Comparison of ENCODE assay signal across 1 cellular context in the genomic region with DNA sequence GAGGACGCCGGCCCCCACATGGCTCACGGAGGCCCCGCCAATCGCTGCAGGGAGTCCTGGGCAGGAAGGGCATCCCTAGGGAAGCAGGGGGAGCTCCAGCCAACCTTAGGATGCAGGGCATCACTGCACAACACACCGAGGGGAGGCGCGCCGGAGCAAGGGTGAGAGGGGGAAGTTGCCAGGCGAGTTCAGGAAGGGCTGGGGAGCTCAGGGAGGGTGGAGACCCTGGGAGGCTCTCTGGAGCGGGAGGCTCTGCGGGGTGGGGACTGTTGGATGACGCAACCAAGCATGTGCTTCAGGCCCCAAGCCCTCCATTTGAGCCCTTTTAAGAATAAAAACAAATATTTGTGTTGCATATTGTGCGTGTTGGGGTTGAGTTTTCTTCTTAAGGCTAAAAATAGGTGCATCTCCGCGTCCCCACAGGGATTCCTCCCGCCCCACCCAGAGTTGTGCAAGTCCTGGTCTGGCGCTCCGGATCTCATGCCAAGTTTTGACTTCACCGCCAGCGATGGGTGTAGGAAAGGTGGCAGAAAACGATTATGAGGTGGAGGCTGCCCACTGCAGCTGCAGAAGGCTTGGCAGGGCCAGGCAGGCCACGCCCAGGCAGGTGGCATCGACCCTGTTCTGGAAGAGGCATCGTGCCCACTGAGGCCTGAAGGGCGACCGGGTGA.
TF ChIP-seq lines count a peak whose summit lies in the region.

No MANE protein-coding gene starts in this region.

TF ChIP-seq in A549, 52 proteins besides CTCF, POLR2A, EP300 and RAD21 (continued from another document):
- TF ChIP-seq HOXB13 (CRISPR knock-in tag; IDR thresholded peaks at IDR 0.05; ENCODE audit: low read depth) (0 out of 2 replicates have a peak, but pooled peaks have one; percentile 12), GATA3 (IDR thresholded peaks at IDR 0.05; ENCODE audit: borderline replicate concordance) (peak; percentile 85; the same call in 1 of the 2 replicates), RNF2 (IDR thresholded peaks at IDR 0.05; ENCODE audit: borderline replicate concordance, low read depth) (no peak), BHLHE40 (IDR thresholded peaks at IDR 0.05; ENCODE audit: low read depth, low read length) (no peak), PBX3 (IDR thresholded peaks at IDR 0.05) (peak; percentile 40; the same call in 1 of the 2 replicates)
